Comparison of ENCODE assay signal across 1 cellular context in genomic region chr1:179951383-179952144, GRCh38.
TF ChIP-seq lines count a peak whose summit lies in the region.

No MANE protein-coding gene starts in this region.

TF ChIP-seq in K562, 482 proteins besides CTCF, POLR2A, EP300 and RAD21:
- no peak for TF ChIP-seq ZNF384 (IDR thresholded peaks at IDR 0.05; ENCODE audit: low read depth, low read length)
- no peak for TF ChIP-seq ATF7 (IDR thresholded peaks at IDR 0.05)
- no peak for TF ChIP-seq POLR2AphosphoS2 (IDR thresholded peaks at IDR 0.05; ENCODE audit: low read length)
- no peak for TF ChIP-seq ARID3B (CRISPR knock-in tag; IDR thresholded peaks at IDR 0.05; ENCODE audit: borderline replicate concordance)
- TF ChIP-seq ZBTB5 (IDR thresholded peaks at IDR 0.05) = no peak
- no peak for TF ChIP-seq CBX3 (IDR thresholded peaks at IDR 0.05; ENCODE audit: borderline replicate concordance in 1 of 2, low read length in 2 of 2)
- no peak for TF ChIP-seq GABPB2 (CRISPR knock-in tag; conservative IDR thresholded peaks at IDR 0.05)
- TF ChIP-seq NFRKB (IDR thresholded peaks at IDR 0.05; ENCODE audit: low read depth) = no peak
- no peak for TF ChIP-seq ZNF280A (IDR thresholded peaks at IDR 0.05; ENCODE audit: low read depth, partially characterized antibody)
- TF ChIP-seq ZNF398 (CRISPR knock-in tag; IDR thresholded peaks at IDR 0.05) = no peak
- TF ChIP-seq CHD2 (IDR thresholded peaks at IDR 0.05; ENCODE audit: low read depth, low read length) = no peak
- TF ChIP-seq ARID2 (IDR thresholded peaks at IDR 0.05) = no peak
- no peak for TF ChIP-seq REST (CRISPR knock-in tag; IDR thresholded peaks at IDR 0.05; ENCODE audit: low read depth)
- no peak for TF ChIP-seq NFATC3 (IDR thresholded peaks at IDR 0.05)
